In genomic region chr2:26020214-26020613, GRCh38 we compare ENCODE assay signal across 15 cellular contexts.
"Had no signal": no experiment of that assay in that cellular context is flagged by ENCODE, and none has a peak within 500 bp of the region (broad histone marks: within the 10 kb centered on the region; RNA-seq: fewer than 3 reads in every experiment).

No MANE protein-coding gene starts in this region.

- H3K9me3 Mint-ChIP-seq: activated CD4-positive, alpha-beta memory T cell treated with anti-CD3 and anti-CD28 coated beads for 36 hours; immature natural killer cell had no signal

- DNase-seq: activated CD4-positive, alpha-beta memory T cell treated with anti-CD3 and anti-CD28 coated beads for 36 hours; activated CD4-positive, alpha-beta T cell treated with anti-CD3 and anti-CD28 coated beads for 36 hours; activated CD8-positive, alpha-beta memory T cell treated with anti-CD3 and anti-CD28 coated beads, Interleukin-2, amount 10 ng/mL, durations not matched to agents 7 days and 5 days; activated naive CD4-positive, alpha-beta T cell treated with anti-CD3 and anti-CD28 coated beads, Interleukin-2, amount 50 U/mL, for 16 hours; activated T-cell treated with anti-CD3 and anti-CD28 coated beads, Interleukin-2, amount 50 U/mL, for 1 hour; foreskin fibroblast; immature natural killer cell; lower lobe of right lung; midbrain; stimulated activated CD4-positive, alpha-beta T cell treated with anti-CD3 and anti-CD28 coated beads, Interleukin-12 subunit alpha, Interleukin-12 subunit beta, amount 100 ng/mL, for 4 hours; stimulated activated CD4-positive, alpha-beta T cell treated with anti-CD3 and anti-CD28 coated beads, Interleukin-2, amount 100 ng/mL, for 24 hours had no signal

- H3K36me3 ChIP-seq: cardiac muscle cell, lower lobe of right lung, tibial nerve, vagina had no signal

- H3K27ac ChIP-seq: cardiac muscle cell, lower lobe of right lung, tibial nerve, vagina, VCaP had no signal

- ATAC-seq: activated CD4-positive, alpha-beta T cell treated with anti-CD3 and anti-CD28 coated beads for 36 hours; activated CD8-positive, alpha-beta memory T cell treated with anti-CD3 and anti-CD28 coated beads, Interleukin-2, amount 10 ng/mL, durations not matched to agents 7 days and 5 days; lower lobe of right lung had no signal

- H3K4me1 Mint-ChIP-seq: immature natural killer cell had no signal

- H3K4me3 ChIP-seq: cardiac muscle cell, lower lobe of right lung, tibial nerve, vagina had no signal

- H3K27me3 ChIP-seq: tibial nerve, vagina had no signal

- H3K36me3 Mint-ChIP-seq: activated CD4-positive, alpha-beta memory T cell treated with anti-CD3 and anti-CD28 coated beads for 36 hours; activated CD8-positive, alpha-beta memory T cell treated with anti-CD3 and anti-CD28 coated beads, Interleukin-2, amount 10 ng/mL, durations not matched to agents 7 days and 5 days; immature natural killer cell had no signal

- H3K4me3 Mint-ChIP-seq: activated CD4-positive, alpha-beta memory T cell treated with anti-CD3 and anti-CD28 coated beads for 36 hours; activated CD4-positive, alpha-beta T cell treated with anti-CD3 and anti-CD28 coated beads for 36 hours; activated CD8-positive, alpha-beta memory T cell treated with anti-CD3 and anti-CD28 coated beads, Interleukin-2, amount 10 ng/mL, durations not matched to agents 7 days and 5 days; immature natural killer cell had no signal

- H3K27ac Mint-ChIP-seq: activated CD4-positive, alpha-beta memory T cell treated with anti-CD3 and anti-CD28 coated beads for 36 hours; activated CD4-positive, alpha-beta T cell treated with anti-CD3 and anti-CD28 coated beads for 36 hours; activated CD8-positive, alpha-beta memory T cell treated with anti-CD3 and anti-CD28 coated beads, Interleukin-2, amount 10 ng/mL, durations not matched to agents 7 days and 5 days; immature natural killer cell had no signal

- H3K9me3 ChIP-seq: lower lobe of right lung, tibial nerve, vagina had no signal

- H3K27me3 Mint-ChIP-seq: activated CD4-positive, alpha-beta memory T cell treated with anti-CD3 and anti-CD28 coated beads for 36 hours; activated CD4-positive, alpha-beta T cell treated with anti-CD3 and anti-CD28 coated beads for 36 hours had no signal
